ENCODE assay signal across 22 cellular contexts in the genomic region with DNA sequence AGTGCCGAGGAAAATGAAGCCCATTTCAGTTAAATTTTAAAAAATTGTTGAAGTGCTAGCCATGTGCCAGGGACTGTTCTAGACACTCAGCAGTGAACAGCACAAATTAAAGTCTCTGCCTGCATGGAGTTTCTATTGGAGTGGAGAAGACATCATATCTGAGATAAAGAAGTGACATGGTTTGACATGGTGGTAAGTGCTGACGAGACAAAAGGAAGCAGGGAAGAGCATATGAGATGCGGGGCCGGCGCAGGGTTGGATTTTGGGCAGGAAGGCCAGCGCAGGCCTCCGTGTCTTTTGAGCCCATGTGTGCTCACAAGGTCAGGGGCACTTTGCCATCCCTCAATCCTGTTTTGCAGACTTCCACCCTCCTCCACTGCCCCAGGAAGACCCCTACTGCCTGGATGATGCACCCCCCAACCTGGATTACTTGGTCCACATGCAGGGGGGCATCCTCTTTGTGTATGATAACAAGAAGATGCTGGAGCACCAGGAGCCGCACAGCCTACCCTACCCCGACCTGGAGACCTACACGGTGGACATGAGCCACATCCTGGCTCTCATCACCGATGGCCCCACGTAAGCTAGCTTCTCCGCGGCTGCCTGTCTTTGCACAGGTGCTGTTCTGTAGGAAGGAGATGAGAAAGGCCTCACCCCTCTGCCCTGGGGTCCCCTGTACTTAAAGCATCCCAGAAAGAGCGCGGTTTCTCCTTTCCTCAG.
"Had no signal": no experiment of that assay in that cellular context is flagged by ENCODE, and none has a peak within 500 bp of the region (broad histone marks: within the 10 kb centered on the region; RNA-seq: fewer than 3 reads in every experiment).

No MANE protein-coding gene starts in this region.

- DNase-seq: activated CD4-positive, alpha-beta T cell treated with anti-CD3 and anti-CD28 coated beads for 1 hour; activated CD4-positive, alpha-beta T cell treated with anti-CD3 and anti-CD28 coated beads, Interleukin-2, amount 50 U/mL, for 1 hour; activated CD8-positive, alpha-beta T cell treated with anti-CD3 and anti-CD28 coated beads, Interleukin-2, amount 10 ng/mL, durations not matched to agents 7 days and 5 days; activated effector memory CD4-positive, alpha-beta T cell treated with Interleukin-2 at 50 U/mL for 16 hours; activated naive CD4-positive, alpha-beta T cell treated with anti-CD3 and anti-CD28 coated beads for 36 hours; activated naive CD8-positive, alpha-beta T cell treated with anti-CD3 and anti-CD28 coated beads, Interleukin-2, amount 10 ng/mL, durations not matched to agents 7 days and 5 days; amygdala; cerebellar nuclear complex; cortex of kidney; heart right ventricle; kidney; midbrain; ovary; psoas muscle; right cardiac atrium; stimulated activated CD4-positive, alpha-beta T cell treated with anti-CD3 and anti-CD28 coated beads, Interleukin-1b, Interleukin-23, amount 100 ng/mL, for 48 hours had no signal

- H3K27ac ChIP-seq: heart right ventricle, ovary, psoas muscle, tibial nerve, VCaP had no signal

- H3K9me3 ChIP-seq: heart right ventricle, ovary, psoas muscle, tibial nerve had no signal

- H3K4me3 ChIP-seq: heart right ventricle, ovary, psoas muscle, tibial nerve had no signal

- FAIRE-seq: kidney, urothelium cell line had no signal

- ATAC-seq: activated CD8-positive, alpha-beta T cell treated with anti-CD3 and anti-CD28 coated beads, Interleukin-2, amount 10 ng/mL, durations not matched to agents 7 days and 5 days; heart right ventricle; natural killer cell treated with Interleukin-12 subunit alpha and Interleukin-12 subunit beta and Interleukin-15 and Interleukin-18, amount 100 ng/mL, for 72 hours; psoas muscle; right cardiac atrium had no signal

- H3K36me3 ChIP-seq: ovary, tibial nerve had no signal

- H3K27me3 Mint-ChIP-seq: activated naive CD8-positive, alpha-beta T cell treated with anti-CD3 and anti-CD28 coated beads, Interleukin-2, amount 10 ng/mL, durations not matched to agents 7 days and 5 days; stimulated activated naive CD8-positive, alpha-beta T cell treated with anti-CD3 and anti-CD28 coated beads, Interleukin-15, Interleukin-2, amounts not matched to agents 100 ng/mL and 50 ng/mL, for 24 hours had no signal

- H3K27ac Mint-ChIP-seq: activated CD8-positive, alpha-beta T cell treated with anti-CD3 and anti-CD28 coated beads, Interleukin-2, amount 10 ng/mL, durations not matched to agents 7 days and 5 days; activated naive CD4-positive, alpha-beta T cell treated with anti-CD3 and anti-CD28 coated beads for 36 hours; activated naive CD8-positive, alpha-beta T cell treated with anti-CD3 and anti-CD28 coated beads, Interleukin-2, amount 10 ng/mL, durations not matched to agents 7 days and 5 days; natural killer cell treated with Interleukin-12 subunit alpha and Interleukin-12 subunit beta and Interleukin-15 and Interleukin-18, amount 100 ng/mL, for 72 hours; stimulated activated naive CD8-positive, alpha-beta T cell treated with anti-CD3 and anti-CD28 coated beads, Interleukin-15, Interleukin-2, amounts not matched to agents 100 ng/mL and 50 ng/mL, for 24 hours; T-helper 2 cell treated with Interferon-gamma antibody and Interleukin-4, amounts not matched to agents 5 μg/mL and 100 μg/mL, for 36 hours had no signal

- H3K9me3 Mint-ChIP-seq: activated naive CD4-positive, alpha-beta T cell treated with anti-CD3 and anti-CD28 coated beads for 36 hours; activated naive CD8-positive, alpha-beta T cell treated with anti-CD3 and anti-CD28 coated beads, Interleukin-2, amount 10 ng/mL, durations not matched to agents 7 days and 5 days; natural killer cell treated with Interleukin-12 subunit alpha and Interleukin-12 subunit beta and Interleukin-15 and Interleukin-18, amount 100 ng/mL, for 72 hours; stimulated activated naive CD8-positive, alpha-beta T cell treated with anti-CD3 and anti-CD28 coated beads, Interleukin-15, Interleukin-2, amounts not matched to agents 100 ng/mL and 50 ng/mL, for 24 hours; T-helper 2 cell treated with Interferon-gamma antibody and Interleukin-4, amounts not matched to agents 5 μg/mL and 100 μg/mL, for 36 hours had no signal

- H3K36me3 Mint-ChIP-seq: natural killer cell treated with Interleukin-12 subunit alpha and Interleukin-12 subunit beta and Interleukin-15 and Interleukin-18, amount 100 ng/mL, for 72 hours had no signal

- H3K4me3 Mint-ChIP-seq: activated CD8-positive, alpha-beta T cell treated with anti-CD3 and anti-CD28 coated beads, Interleukin-2, amount 10 ng/mL, durations not matched to agents 7 days and 5 days; activated naive CD4-positive, alpha-beta T cell treated with anti-CD3 and anti-CD28 coated beads for 36 hours; activated naive CD8-positive, alpha-beta T cell treated with anti-CD3 and anti-CD28 coated beads, Interleukin-2, amount 10 ng/mL, durations not matched to agents 7 days and 5 days; natural killer cell treated with Interleukin-12 subunit alpha and Interleukin-12 subunit beta and Interleukin-15 and Interleukin-18, amount 100 ng/mL, for 72 hours; stimulated activated naive CD8-positive, alpha-beta T cell treated with anti-CD3 and anti-CD28 coated beads, Interleukin-15, Interleukin-2, amounts not matched to agents 100 ng/mL and 50 ng/mL, for 24 hours; T-helper 2 cell treated with Interferon-gamma antibody and Interleukin-4, amounts not matched to agents 5 μg/mL and 100 μg/mL, for 36 hours had no signal

- H3K27me3 ChIP-seq: heart right ventricle, ovary, tibial nerve had no signal

- H3K4me1 ChIP-seq: tibial nerve had no signal
